Comparison of ENCODE assay signal across 20 cellular contexts in genomic region chr4:177566691-177567090, GRCh38.
DNase-seq lines count a peak whose midpoint lies in the region; ATAC-seq and TF ChIP-seq lines count a peak whose summit lies in the region.
"Had no signal": no experiment of that assay in that cellular context is flagged by ENCODE, and none has a peak within 500 bp of the region (broad histone marks: within the 10 kb centered on the region; RNA-seq: fewer than 3 reads in every experiment).

No MANE protein-coding gene starts in this region.

- intact Hi-C loops in prostate gland (cut with DNase I), result no loop called here

- no peak for ATAC-seq in GM21786 (IDR thresholded peaks at IDR 0.05; ENCODE audit: unreplicated experiment)
- ATAC-seq: A549; CD8-positive, alpha-beta T cell; GM12878 had no signal

- TF ChIP-seq POLR2A in prostate gland (IDR thresholded peaks at IDR 0.05), result no peak

- no peak overlapping the region for H3K27ac ChIP-seq in prostate gland
- H3K27ac ChIP-seq: 22Rv1; A549; BLaER1 treated with 17β-estradiol and CSF1 and Interleukin-3, amounts not matched to agents 10 nM and 100 nM; C4-2B had no signal

- no peaks in the 10 kb centered on the region for H3K36me3 ChIP-seq in prostate gland
- H3K36me3 ChIP-seq: BLaER1 treated with 17β-estradiol and CSF1 and Interleukin-3, amounts not matched to agents 10 nM and 100 nM had no signal

- H3K4me3 ChIP-seq in LNCaP clone FGC (ENCODE audit: low read depth, low read length) (no peak overlapping the region), fibroblast of mammary gland (ENCODE audit: control insufficient read depth, low read depth, low read length) (no peak overlapping the region), prostate gland (no peak overlapping the region)
- H3K4me3 ChIP-seq: A549; BLaER1 treated with 17β-estradiol and CSF1 and Interleukin-3, amounts not matched to agents 10 nM and 100 nM; GM12878 had no signal

- H3K9me3 ChIP-seq in prostate gland, result no peaks in the 10 kb centered on the region
- H3K9me3 ChIP-seq: A549; BLaER1 treated with 17β-estradiol and CSF1 and Interleukin-3, amounts not matched to agents 10 nM and 100 nM had no signal

- H3K4me1 ChIP-seq in prostate gland (replicated peaks), result no peaks in the 10 kb centered on the region
- H3K4me1 ChIP-seq: A549; BLaER1 treated with 17β-estradiol and CSF1 and Interleukin-3, amounts not matched to agents 10 nM and 100 nM had no signal

- WGBS in prostate gland, result 60% methylated on average over 5 of the region's 5 CpGs

- no peaks in the 10 kb centered on the region for H3K27me3 ChIP-seq in prostate gland (replicated peaks; ENCODE audit: insufficient read depth)
- H3K27me3 ChIP-seq: BLaER1 treated with 17β-estradiol and CSF1 and Interleukin-3, amounts not matched to agents 10 nM and 100 nM had no signal

- no peak for TF ChIP-seq CTCF in LNCaP clone FGC (IDR thresholded peaks at IDR 0.05; ENCODE audit: control insufficient read depth, extremely low read depth, insufficient read depth)
- no peak for TF ChIP-seq CTCF in fibroblast of mammary gland (conservative IDR thresholded peaks at IDR 0.05; ENCODE audit: control insufficient read depth, insufficient read depth, low read depth, low read length)
- no peak for TF ChIP-seq CTCF in prostate gland (IDR thresholded peaks at IDR 0.05)

- DNase-seq in DMS 273 (lab: John Stamatoyannopoulos, UW; ENCODE audit: unreplicated experiment), result peak; percentile 6
- no peak for DNase-seq in DMS 273 treated with DMSO at 0.1 percent for 48 hours (lab: John Stamatoyannopoulos, UW)
- DNase-seq in LNCaP clone FGC (ENCODE audit: low read depth), result peak; percentile 52
- DNase-seq in fibroblast of mammary gland (ENCODE audit: low read depth), result peak; percentile 4
- peak; percentile 59 for DNase-seq in prostate gland (ENCODE audit: low spot score)
- DNase-seq in KG1 (lab: John Stamatoyannopoulos, UW), result no peak
- DNase-seq: AML-193; CD4-positive, alpha-beta T cell; CD8-positive, alpha-beta T cell; DMS153; DMS79; DND-41; EL; GDM1 had no signal

Comparison
In these comparisons a context has a peak if more than half of its experiments do, and no peak if none do; other contexts are left out.
1. DNase-seq: peak in DMS 273 (single experiment), LNCaP clone FGC (single experiment), fibroblast of mammary gland (single experiment) and prostate gland (single experiment); none in DMS 273 treated with DMSO at 0.1 percent for 48 hours (single experiment) and KG1 (single experiment).